8 cellular contexts compared by ENCODE assay signal in the genomic region with DNA sequence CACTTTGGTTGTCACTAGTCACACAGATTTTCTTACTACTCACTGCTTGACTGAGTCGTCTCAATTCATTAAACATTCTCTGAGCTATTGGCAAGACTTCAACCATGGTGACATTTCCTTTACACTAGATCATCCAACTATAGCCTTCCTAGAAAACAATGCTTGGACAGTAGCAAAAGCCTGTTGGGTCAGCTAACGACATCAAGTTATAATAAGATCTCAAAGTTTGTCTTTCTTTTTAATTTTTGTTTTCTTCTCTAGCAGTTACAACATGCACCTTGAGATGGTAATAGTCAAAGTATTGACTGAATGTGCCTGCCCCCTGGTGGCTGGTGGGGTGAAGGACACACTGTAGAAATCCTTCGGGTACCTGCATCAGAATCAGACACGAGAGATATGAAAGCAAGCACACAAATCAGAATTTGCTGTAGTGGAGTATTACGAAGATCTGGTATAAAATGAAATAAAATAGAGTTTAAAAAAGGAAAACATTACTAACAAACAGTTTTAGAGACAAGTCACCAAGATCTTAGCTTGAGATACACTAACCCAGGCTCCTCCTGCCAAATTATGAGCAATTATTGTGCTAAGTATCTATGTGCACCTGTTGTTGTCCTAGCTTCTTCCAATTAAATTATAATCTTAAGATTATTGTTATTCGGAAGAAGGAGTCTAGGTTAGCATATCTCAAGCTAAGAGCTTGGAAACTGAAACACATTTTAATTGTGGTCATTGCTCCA.
DNase-seq lines count a peak whose midpoint lies in the region; ATAC-seq, FAIRE-seq and TF ChIP-seq lines count a peak whose summit lies in the region.

No MANE protein-coding gene starts in this region.

- no peak for TF ChIP-seq POLR2A in GM12892 (IDR thresholded peaks at IDR 0.05; ENCODE audit: low read depth, low read length)

- intact Hi-C loops in left lung (cut with DNase I), result loop anchor here in 1 of 2 donors (5.0 kb wide), 1 partner anchor 752 kb away; no protein-coding TSS in a partner anchor

- no peak overlapping the region for H3K4me3 ChIP-seq in left lung

- TF ChIP-seq CTCF in left lung (IDR thresholded peaks at IDR 0.05), result peak; percentile 88 to 91

- peaks cover 0 to 8% of the 10 kb centered on the region in 2 donors for H3K4me1 ChIP-seq in left lung

- peak; percentile 95 for ATAC-seq in HG02840 (IDR thresholded peaks at IDR 0.05; ENCODE audit: low FRiP score, unreplicated experiment)
- peak; percentile 94 for ATAC-seq in left lung

- H3K9me3 ChIP-seq in left lung, result no peaks in the 10 kb centered on the region

- FAIRE-seq in A204.1 (lab: Jason Lieb, UNC) (peak; percentile 72), GM12892 (lab: Jason Lieb, UNC) (peak; percentile 84)

- DNase-seq in GM12892 (ENCODE audit: insufficient read length) (peak; percentile 18), NCI-H1694 (lab: John Stamatoyannopoulos, UW) (peak; percentile 50), cerebellar cortex (ENCODE audit: low spot score) (peak; percentile 63), left lung (peak; percentile 57 to 82)
- peak; percentile 56 for DNase-seq in activated CD4-positive, CD25-positive, alpha-beta regulatory T cell treated with anti-CD3 and anti-CD28 coated beads, Interleukin-2, amount 50 U/mL, for 16 hours (ENCODE audit: low read depth, low spot score)
- DNase-seq in stimulated activated CD4-positive, alpha-beta T cell treated with anti-CD3 and anti-CD28 coated beads, TNF-alpha, amount 100 ng/mL, for 1 hour (ENCODE audit: low read depth in 3 of 3, low spot score in 1 of 3), result peak; percentile 13 to 66 (median 22)

- no peak overlapping the region for H3K27ac ChIP-seq in left lung

- H3K27me3 ChIP-seq in left lung, result no peaks in the 10 kb centered on the region

- H3K36me3 ChIP-seq in left lung, result no peaks in the 10 kb centered on the region

Comparison
In these comparisons a context has a peak if more than half of its experiments do, and no peak if none do; other contexts are left out.
1. DNase-seq: peak in every context shown above with its lines; median percentile 70 in left lung; 63 in cerebellar cortex; 56 in activated CD4-positive, CD25-positive, alpha-beta regulatory T cell treated with anti-CD3 and anti-CD28 coated beads, Interleukin-2, amount 50 U/mL, for 16 hours; 50 in NCI-H1694; 22 in stimulated activated CD4-positive, alpha-beta T cell treated with anti-CD3 and anti-CD28 coated beads, TNF-alpha, amount 100 ng/mL, for 1 hour; 18 in GM12892.